ENCODE assay signal across 22 cellular contexts in genomic region chr6:154426997-154427396, GRCh38.
"Had no signal": no experiment of that assay in that cellular context is flagged by ENCODE, and none has a peak within 500 bp of the region (broad histone marks: within the 10 kb centered on the region; RNA-seq: fewer than 3 reads in every experiment).

No MANE protein-coding gene starts in this region.

- H3K9ac ChIP-seq: parathyroid adenoma had no signal

- H3K4me3 Mint-ChIP-seq: immature natural killer cell; naive thymus-derived CD8-positive, alpha-beta T cell; neural crest cell; stimulated activated naive B cell treated with anti-CD40 and anti-IgM and Interleukin-4, amounts not matched to agents 10 μg/mL and 1 μg/mL and 100 μg/mL, for 72 hours; stimulated activated naive CD8-positive, alpha-beta T cell treated with anti-CD3 and anti-CD28 coated beads, Interleukin-15, Interleukin-2, amounts not matched to agents 100 ng/mL and 50 ng/mL, for 24 hours had no signal

- H3K4me3 ChIP-seq: dorsolateral prefrontal cortex, esophagus squamous epithelium, lower lobe of right lung, prostate gland, right atrium auricular region, skin epidermis, thyroid gland, upper lobe of left lung had no signal

- H3K27me3 Mint-ChIP-seq: naive thymus-derived CD8-positive, alpha-beta T cell; stimulated activated naive B cell treated with anti-CD40 and anti-IgM and Interleukin-4, amounts not matched to agents 10 μg/mL and 1 μg/mL and 100 μg/mL, for 72 hours; stimulated activated naive CD8-positive, alpha-beta T cell treated with anti-CD3 and anti-CD28 coated beads, Interleukin-15, Interleukin-2, amounts not matched to agents 100 ng/mL and 50 ng/mL, for 24 hours had no signal

- H2AFZ ChIP-seq: parathyroid adenoma had no signal

- DNase-seq: central memory CD4-positive, alpha-beta T cell; dorsolateral prefrontal cortex; effector CD4-positive, alpha-beta T cell; erythroblast; esophagus squamous epithelium; foreskin melanocyte; hypothalamus; immature natural killer cell; left ventricle myocardium superior; lower lobe of right lung; naive thymus-derived CD8-positive, alpha-beta T cell; stimulated activated CD4-positive, alpha-beta T cell treated with anti-CD3 and anti-CD28 coated beads, Interleukin-15, amount 100 ng/mL, for 24 hours; stimulated activated CD4-positive, alpha-beta T cell treated with anti-CD3 and anti-CD28 coated beads, Interleukin-2, amount 100 ng/mL, for 48 hours; stimulated activated naive B cell treated with anti-CD40 and anti-IgM and Interleukin-4, amounts not matched to agents 10 μg/mL and 1 μg/mL and 100 μg/mL, for 72 hours; thyroid gland; upper lobe of left lung had no signal

- H3K9me3 ChIP-seq: esophagus squamous epithelium, lower lobe of right lung, prostate gland, thyroid gland, upper lobe of left lung had no signal

- H3K79me2 ChIP-seq: parathyroid adenoma had no signal

- H3K36me3 ChIP-seq: prostate gland, thyroid gland had no signal

- H3K27ac ChIP-seq: esophagus squamous epithelium, lower lobe of right lung, parathyroid adenoma, prostate gland, right atrium auricular region, skin epidermis, thyroid gland, upper lobe of left lung had no signal

- H3K9me3 Mint-ChIP-seq: immature natural killer cell; stimulated activated naive CD8-positive, alpha-beta T cell treated with anti-CD3 and anti-CD28 coated beads, Interleukin-15, Interleukin-2, amounts not matched to agents 100 ng/mL and 50 ng/mL, for 24 hours had no signal

- H3K4me1 ChIP-seq: esophagus squamous epithelium, lower lobe of right lung, parathyroid adenoma, prostate gland, thyroid gland had no signal

- ATAC-seq: left ventricle myocardium superior; lower lobe of right lung; naive thymus-derived CD8-positive, alpha-beta T cell; stimulated activated naive B cell treated with anti-CD40 and anti-IgM and Interleukin-4, amounts not matched to agents 10 μg/mL and 1 μg/mL and 100 μg/mL, for 72 hours had no signal

- H3K27ac Mint-ChIP-seq: immature natural killer cell; naive thymus-derived CD8-positive, alpha-beta T cell; stimulated activated naive B cell treated with anti-CD40 and anti-IgM and Interleukin-4, amounts not matched to agents 10 μg/mL and 1 μg/mL and 100 μg/mL, for 72 hours; stimulated activated naive CD8-positive, alpha-beta T cell treated with anti-CD3 and anti-CD28 coated beads, Interleukin-15, Interleukin-2, amounts not matched to agents 100 ng/mL and 50 ng/mL, for 24 hours had no signal

- H3K4me1 Mint-ChIP-seq: immature natural killer cell; naive thymus-derived CD8-positive, alpha-beta T cell; stimulated activated naive B cell treated with anti-CD40 and anti-IgM and Interleukin-4, amounts not matched to agents 10 μg/mL and 1 μg/mL and 100 μg/mL, for 72 hours had no signal

- H3K27me3 ChIP-seq: dorsolateral prefrontal cortex, esophagus squamous epithelium, right atrium auricular region, thyroid gland, upper lobe of left lung had no signal

- H3K36me3 Mint-ChIP-seq: immature natural killer cell; naive thymus-derived CD8-positive, alpha-beta T cell; stimulated activated naive B cell treated with anti-CD40 and anti-IgM and Interleukin-4, amounts not matched to agents 10 μg/mL and 1 μg/mL and 100 μg/mL, for 72 hours had no signal
